Comparison of ENCODE assay signal across 8 cellular contexts in the genomic region with DNA sequence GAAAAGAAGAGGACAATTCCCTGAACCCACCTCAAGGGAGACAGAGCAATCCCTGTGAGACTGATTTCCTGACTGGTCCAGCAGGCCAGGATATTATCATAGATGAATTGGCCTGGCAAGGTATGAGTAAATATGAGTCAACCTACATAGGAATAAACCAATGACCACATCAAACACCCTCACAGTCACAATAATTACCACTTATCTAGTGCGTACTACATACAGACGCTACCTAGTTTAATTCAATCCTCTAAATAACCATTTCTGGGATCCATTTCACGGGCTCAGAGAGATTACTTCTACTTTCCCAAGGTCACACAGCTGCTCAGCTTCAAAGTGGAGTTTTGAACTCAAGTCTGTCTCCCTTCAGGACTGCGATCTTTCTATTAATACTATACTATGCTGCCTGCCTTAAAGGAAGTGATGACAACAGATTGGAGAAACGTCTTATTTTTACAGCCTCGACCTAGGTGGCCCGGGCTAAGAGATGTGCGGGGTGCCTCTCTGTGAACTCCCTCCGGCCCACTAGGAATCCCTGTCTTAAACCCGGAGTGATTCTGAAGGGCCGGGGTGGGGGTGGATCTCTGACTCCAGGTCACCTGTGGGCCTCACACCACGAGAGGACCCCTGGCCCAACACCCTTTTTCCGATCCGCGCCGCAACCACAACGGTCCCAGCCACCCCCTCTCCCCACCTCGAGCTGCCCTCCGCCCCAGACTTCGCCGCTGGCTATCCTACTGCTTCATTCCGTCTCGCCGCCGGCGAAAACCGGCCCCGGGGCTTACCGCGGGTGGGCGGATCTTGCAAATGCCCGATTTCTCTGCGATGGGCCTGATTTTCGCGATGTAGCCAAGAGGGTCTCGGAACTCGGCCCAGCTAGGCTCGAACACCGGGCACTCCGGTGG. TPM values are rescaled to one million over a fixed set of nuclear protein-coding genes. Genes with fewer than 3 reads are reported as not detected.
DNase-seq lines count a peak whose midpoint lies in the region; ATAC-seq, FAIRE-seq and TF ChIP-seq lines count a peak whose summit lies in the region.

No MANE protein-coding gene starts in this region.

- peak overlapping the region; percentile 90 for H3K27ac ChIP-seq in neutrophil

- H3K4me1 ChIP-seq in neutrophil (ENCODE audit: control insufficient read depth in 1 of 2, insufficient read depth in 1 of 2, low read depth in 1 of 2, low read length in 1 of 2) = peaks cover 37 to 49% of the 10 kb centered on the region in 2 experiments

- H3K4me3 ChIP-seq in neutrophil (ENCODE audit: low read depth in 1 of 2, low read length in 1 of 2) = peak overlapping the region; percentile 69 to 96

- peaks cover 50% of the 10 kb centered on the region for H3K4me1 Mint-ChIP-seq in activated T-helper 1 cell treated with anti-CD3 and anti-CD28 coated beads, Interleukin-12 subunit alpha, Interleukin-12 subunit beta, Interleukin-2, Interleukin-4 antibody, amounts not matched to agents 30 ng/mL and 10 ng/mL and 1 ng/mL, durations not matched to agents 14 hours and 24 hours and 36 hours (ENCODE audit: low read depth)

- ATAC-seq in HG03342 (IDR thresholded peaks at IDR 0.05; ENCODE audit: unreplicated experiment) = no peak

- no peaks in the 10 kb centered on the region for H3K27me3 ChIP-seq in neutrophil

- H3K36me3 ChIP-seq in neutrophil = peaks cover 15% of the 10 kb centered on the region

- TF ChIP-seq CTCF in neutrophil (IDR thresholded peaks at IDR 0.05) = no peak

- H3K9me3 ChIP-seq in neutrophil = no peaks in the 10 kb centered on the region

- DNase-seq in GM12891 (ENCODE audit: insufficient read length, low spot score) (no peak), HT-29 (ENCODE audit: low spot score) (peak; percentile 45), fibroblast of peridontal ligament (ENCODE audit: extremely low read depth) (peak; percentile 18), NCI-H345 treated with DMSO at 0.1 percent for 48 hours (lab: John Stamatoyannopoulos, UW; ENCODE audit: unreplicated experiment) (no peak), H4 (ENCODE audit: low spot score) (no peak)
- DNase-seq in activated T-helper 1 cell treated with anti-CD3 and anti-CD28 coated beads, Interleukin-12 subunit alpha, Interleukin-12 subunit beta, Interleukin-2, Interleukin-4 antibody, amounts not matched to agents 30 ng/mL and 10 ng/mL and 1 ng/mL, durations not matched to agents 14 hours and 24 hours and 36 hours (ENCODE audit: low spot score) = peak; percentile 2

- peaks cover 21% of the 10 kb centered on the region for H3K36me3 Mint-ChIP-seq in activated T-helper 1 cell treated with anti-CD3 and anti-CD28 coated beads, Interleukin-12 subunit alpha, Interleukin-12 subunit beta, Interleukin-2, Interleukin-4 antibody, amounts not matched to agents 30 ng/mL and 10 ng/mL and 1 ng/mL, durations not matched to agents 14 hours and 24 hours and 36 hours (ENCODE audit: low read depth)

- peak; percentile 92 for FAIRE-seq in GM12891 (lab: Jason Lieb, UNC)

- H3K9me3 Mint-ChIP-seq in activated T-helper 1 cell treated with anti-CD3 and anti-CD28 coated beads, Interleukin-12 subunit alpha, Interleukin-12 subunit beta, Interleukin-2, Interleukin-4 antibody, amounts not matched to agents 30 ng/mL and 10 ng/mL and 1 ng/mL, durations not matched to agents 14 hours and 24 hours and 36 hours = no peaks in the 10 kb centered on the region

- H3K27me3 Mint-ChIP-seq in activated T-helper 1 cell treated with anti-CD3 and anti-CD28 coated beads, Interleukin-12 subunit alpha, Interleukin-12 subunit beta, Interleukin-2, Interleukin-4 antibody, amounts not matched to agents 30 ng/mL and 10 ng/mL and 1 ng/mL, durations not matched to agents 14 hours and 24 hours and 36 hours (ENCODE audit: insufficient read depth) = no peaks in the 10 kb centered on the region

- TF ChIP-seq POLR2A in GM12891 (IDR thresholded peaks at IDR 0.05; ENCODE audit: low read depth, low read length) = no peak

- H3K4me3 Mint-ChIP-seq in activated T-helper 1 cell treated with anti-CD3 and anti-CD28 coated beads, Interleukin-12 subunit alpha, Interleukin-12 subunit beta, Interleukin-2, Interleukin-4 antibody, amounts not matched to agents 30 ng/mL and 10 ng/mL and 1 ng/mL, durations not matched to agents 14 hours and 24 hours and 36 hours = peak overlapping the region; percentile 97

- H3K27ac Mint-ChIP-seq in activated T-helper 1 cell treated with anti-CD3 and anti-CD28 coated beads, Interleukin-12 subunit alpha, Interleukin-12 subunit beta, Interleukin-2, Interleukin-4 antibody, amounts not matched to agents 30 ng/mL and 10 ng/mL and 1 ng/mL, durations not matched to agents 14 hours and 24 hours and 36 hours = peak overlapping the region; percentile 98

- intact Hi-C loops in activated T-helper 1 cell treated with anti-CD3 and anti-CD28 coated beads, Interleukin-12 subunit alpha, Interleukin-12 subunit beta, Interleukin-2, Interleukin-4 antibody, amounts not matched to agents 30 ng/mL and 10 ng/mL and 1 ng/mL, durations not matched to agents 14 hours and 24 hours and 36 hours (cut with micrococcal nuclease) = loop anchor here (2.0 to 10.0 kb wide), 3 partner anchors 39 to 1311 kb away; partner anchors contain the start of gene GNL3L

TF ChIP-seq in GM12891, 5 proteins besides CTCF, POLR2A, EP300 and RAD21:
- TF ChIP-seq PAX5 (IDR thresholded peaks at IDR 0.05; ENCODE audit: insufficient read depth, low read length, severe bottlenecking) = no peak

RNA-seq across cellular contexts. Expression of gene KDM5C, which starts 0.8 kb away (rescaled TPM):
- polyA plus RNA-seq in GM12891 (2012; ENCODE audit: low read depth, missing spikeins) = 31.1 TPM
- 126 and 128 TPM in 2 replicates for total RNA-seq in HT-29 (2014; rRNA removed; shearing (Covaris generic))
- 115 and 120 TPM in 2 replicates for total RNA-seq in activated T-helper 1 cell treated with anti-CD3 and anti-CD28 coated beads, Interleukin-12 subunit alpha, Interleukin-12 subunit beta, Interleukin-2, Interleukin-4 antibody, amounts not matched to agents 30 ng/mL and 10 ng/mL and 1 ng/mL, durations not matched to agents 14 hours and 24 hours and 36 hours
- 62.1 and 89.6 TPM in 2 replicates for total RNA-seq in H4 (2014; rRNA removed; shearing (Covaris generic))

RNA-seq across cellular contexts. Expression of gene IQSEC2, which starts 57.2 kb away (rescaled TPM):
- 0.13 TPM for polyA plus RNA-seq in GM12891 (2012; ENCODE audit: low read depth, missing spikeins)
- 11.7 and 13.5 TPM in 2 replicates for total RNA-seq in HT-29 (2014; rRNA removed; shearing (Covaris generic))
- 0.26 and 0.27 TPM in 2 replicates for total RNA-seq in activated T-helper 1 cell treated with anti-CD3 and anti-CD28 coated beads, Interleukin-12 subunit alpha, Interleukin-12 subunit beta, Interleukin-2, Interleukin-4 antibody, amounts not matched to agents 30 ng/mL and 10 ng/mL and 1 ng/mL, durations not matched to agents 14 hours and 24 hours and 36 hours
- total RNA-seq in H4 (2014; rRNA removed; shearing (Covaris generic)) = 9.3 and 11.9 TPM in 2 replicates

Comparison
In these comparisons a context has a peak if more than half of its experiments do, and no peak if none do; other contexts are left out.
1. DNase-seq: peak in HT-29 (single experiment), activated T-helper 1 cell treated with anti-CD3 and anti-CD28 coated beads, Interleukin-12 subunit alpha, Interleukin-12 subunit beta, Interleukin-2, Interleukin-4 antibody, amounts not matched to agents 30 ng/mL and 10 ng/mL and 1 ng/mL, durations not matched to agents 14 hours and 24 hours and 36 hours (single experiment) and fibroblast of peridontal ligament (single experiment); none in GM12891 (single experiment), NCI-H345 treated with DMSO at 0.1 percent for 48 hours (single experiment) and H4 (single experiment).